ENCODE assay signal across 22 cellular contexts in genomic region chr3:58502832-58503231, GRCh38. TPM values are rescaled to one million over a fixed set of nuclear protein-coding genes. Genes with fewer than 3 reads are reported as not detected.
"Had no signal": no experiment of that assay in that cellular context is flagged by ENCODE, and none has a peak within 500 bp of the region (broad histone marks: within the 10 kb centered on the region; RNA-seq: fewer than 3 reads in every experiment).

No MANE protein-coding gene starts in this region.

- H3K27ac ChIP-seq: cardiac muscle cell, epithelial cell of prostate, lower lobe of right lung, neutrophil, parathyroid adenoma had no signal

- H3K4me3 Mint-ChIP-seq: activated CD8-positive, alpha-beta T cell treated with anti-CD3 and anti-CD28 coated beads for 36 hours; activated naive CD8-positive, alpha-beta T cell treated with anti-CD3 and anti-CD28 coated beads, Interleukin-2, amount 10 ng/mL, durations not matched to agents 7 days and 5 days; activated T-helper 17 cell treated with anti-CD3 and anti-CD28 coated beads, Interleukin-2, amount 50 U/mL, for 72 hours; endodermal cell; natural killer cell had no signal

- H3K4me1 Mint-ChIP-seq: activated naive CD8-positive, alpha-beta T cell treated with anti-CD3 and anti-CD28 coated beads, Interleukin-2, amount 10 ng/mL, durations not matched to agents 7 days and 5 days; activated T-helper 17 cell treated with anti-CD3 and anti-CD28 coated beads, Interleukin-2, amount 50 U/mL, for 72 hours had no signal

- ATAC-seq: activated CD8-positive, alpha-beta T cell treated with anti-CD3 and anti-CD28 coated beads for 36 hours; activated T-helper 17 cell treated with anti-CD3 and anti-CD28 coated beads, Interleukin-2, amount 50 U/mL, for 72 hours; left colon; lower lobe of right lung; natural killer cell had no signal

- DNase-seq: activated CD4-positive, alpha-beta T cell treated with anti-CD3 and anti-CD28 coated beads for 48 hours; activated CD4-positive, CD25-positive, alpha-beta regulatory T cell; activated CD8-positive, alpha-beta T cell treated with anti-CD3 and anti-CD28 coated beads for 36 hours; activated naive CD4-positive, alpha-beta T cell; activated naive CD8-positive, alpha-beta T cell treated with anti-CD3 and anti-CD28 coated beads, Interleukin-2, amount 10 ng/mL, durations not matched to agents 7 days and 5 days; activated T-cell treated with anti-CD3 and anti-CD28 coated beads, Interleukin-2, amount 50 U/mL, for 1 hour; amygdala; endodermal cell; foreskin fibroblast; hippocampal formation; islet precursor cell; left colon; lower lobe of right lung; natural killer cell; stimulated activated CD8-positive, alpha-beta memory T cell treated with anti-CD3 and anti-CD28 coated beads, Interleukin-4, amount 100 ng/mL, for 48 hours; stimulated activated naive CD4-positive, alpha-beta T cell; T-helper 9 cell had no signal

- H3K4me3 ChIP-seq: cardiac muscle cell, lower lobe of right lung had no signal

- H3K27ac Mint-ChIP-seq: activated CD8-positive, alpha-beta T cell treated with anti-CD3 and anti-CD28 coated beads for 36 hours; activated naive CD8-positive, alpha-beta T cell treated with anti-CD3 and anti-CD28 coated beads, Interleukin-2, amount 10 ng/mL, durations not matched to agents 7 days and 5 days; activated T-helper 17 cell treated with anti-CD3 and anti-CD28 coated beads, Interleukin-2, amount 50 U/mL, for 72 hours; endodermal cell; natural killer cell had no signal

- H3K27me3 Mint-ChIP-seq: activated CD8-positive, alpha-beta T cell treated with anti-CD3 and anti-CD28 coated beads for 36 hours; activated naive CD8-positive, alpha-beta T cell treated with anti-CD3 and anti-CD28 coated beads, Interleukin-2, amount 10 ng/mL, durations not matched to agents 7 days and 5 days; activated T-helper 17 cell treated with anti-CD3 and anti-CD28 coated beads, Interleukin-2, amount 50 U/mL, for 72 hours had no signal

- H3K4me1 ChIP-seq: lower lobe of right lung, parathyroid adenoma had no signal

- H3K9me3 Mint-ChIP-seq: activated CD8-positive, alpha-beta T cell treated with anti-CD3 and anti-CD28 coated beads for 36 hours; activated naive CD8-positive, alpha-beta T cell treated with anti-CD3 and anti-CD28 coated beads, Interleukin-2, amount 10 ng/mL, durations not matched to agents 7 days and 5 days; activated T-helper 17 cell treated with anti-CD3 and anti-CD28 coated beads, Interleukin-2, amount 50 U/mL, for 72 hours; endodermal cell; natural killer cell had no signal

- H2AFZ ChIP-seq: parathyroid adenoma had no signal

- H3K27me3 ChIP-seq: cardiac muscle cell, neutrophil had no signal

- H3K9ac ChIP-seq: parathyroid adenoma had no signal

RNA-seq across cellular contexts. Expression of gene ACOX2, which starts 34.2 kb away (rescaled TPM):
- total RNA-seq: activated CD8-positive, alpha-beta T cell treated with anti-CD3 and anti-CD28 coated beads for 36 hours; activated naive CD8-positive, alpha-beta T cell treated with anti-CD3 and anti-CD28 coated beads, Interleukin-2, amount 10 ng/mL, durations not matched to agents 7 days and 5 days; activated T-helper 17 cell treated with anti-CD3 and anti-CD28 coated beads, Interleukin-2, amount 50 U/mL, for 72 hours; natural killer cell had no signal
